In genomic region chr3:106071306-106071705, GRCh38 we compare ENCODE assay signal across 15 cellular contexts.
DNase-seq lines count a peak whose midpoint lies in the region; ATAC-seq and TF ChIP-seq lines count a peak whose summit lies in the region.
"Had no signal": no experiment of that assay in that cellular context is flagged by ENCODE, and none has a peak within 500 bp of the region (broad histone marks: within the 10 kb centered on the region; RNA-seq: fewer than 3 reads in every experiment).

No MANE protein-coding gene starts in this region.

- H3K23ac ChIP-seq in neuronal stem cell (ENCODE audit: low read depth, low read length, poor library complexity): no peak overlapping the region

- H2BK5ac ChIP-seq in neuronal stem cell (ENCODE audit: low read length): no peak overlapping the region

- no peak overlapping the region for H2BK12ac ChIP-seq in neuronal stem cell (ENCODE audit: low read length)

- H3K18ac ChIP-seq in neuronal stem cell (ENCODE audit: low read length): no peak overlapping the region

- H3K36me3 ChIP-seq in neuronal stem cell (replicated peaks in 1 of 2; ENCODE audit: control insufficient read depth in 2 of 2, insufficient read depth in 2 of 2, low read length in 2 of 2) (no peaks in the 10 kb centered on the region), colonic mucosa (no peaks in the 10 kb centered on the region)
- H3K36me3 ChIP-seq: BE2C had no signal

- no peak overlapping the region for H3K14ac ChIP-seq in neuronal stem cell (ENCODE audit: low read length)

- no peaks in the 10 kb centered on the region for H3K27me3 Mint-ChIP-seq in stimulated activated naive CD8-positive, alpha-beta T cell treated with anti-CD3 and anti-CD28 coated beads, Interleukin-15, Interleukin-2, amounts not matched to agents 100 ng/mL and 50 ng/mL, for 24 hours
- no peaks in the 10 kb centered on the region for H3K27me3 Mint-ChIP-seq in stimulated activated naive CD8-positive, alpha-beta T cell treated with anti-CD3 and anti-CD28 coated beads, Interleukin-15, amount 100 ng/mL, for 72 hours
- H3K27me3 Mint-ChIP-seq in mesothelial cell of epicardium (ENCODE audit: low read depth): no peaks in the 10 kb centered on the region
- H3K27me3 Mint-ChIP-seq: CD4-positive, CD25-positive, alpha-beta regulatory T cell had no signal

- no peak overlapping the region for H2BK15ac ChIP-seq in neuronal stem cell (ENCODE audit: low read length)

- H3K27ac Mint-ChIP-seq in stimulated activated naive CD8-positive, alpha-beta T cell treated with anti-CD3 and anti-CD28 coated beads, Interleukin-15, Interleukin-2, amounts not matched to agents 100 ng/mL and 50 ng/mL, for 24 hours: peak overlapping the region; percentile 12
- no peak overlapping the region for H3K27ac Mint-ChIP-seq in stimulated activated naive CD8-positive, alpha-beta T cell treated with anti-CD3 and anti-CD28 coated beads, Interleukin-15, amount 100 ng/mL, for 72 hours
- peak overlapping the region; percentile 33 for H3K27ac Mint-ChIP-seq in mesothelial cell of epicardium
- H3K27ac Mint-ChIP-seq: GM23338 had no signal

- no peak overlapping the region for H4K91ac ChIP-seq in neuronal stem cell (ENCODE audit: low read depth, low read length, poor library complexity)

- no peak for ATAC-seq in stimulated activated naive CD8-positive, alpha-beta T cell treated with anti-CD3 and anti-CD28 coated beads, Interleukin-15, amount 100 ng/mL, for 72 hours
- ATAC-seq: GM23338 had no signal

- H3K4me1 Mint-ChIP-seq in stimulated activated naive CD8-positive, alpha-beta T cell treated with anti-CD3 and anti-CD28 coated beads, Interleukin-15, Interleukin-2, amounts not matched to agents 100 ng/mL and 50 ng/mL, for 24 hours (ENCODE audit: low read depth): peaks cover 25% of the 10 kb centered on the region
- peaks cover 22% of the 10 kb centered on the region for H3K4me1 Mint-ChIP-seq in stimulated activated naive CD8-positive, alpha-beta T cell treated with anti-CD3 and anti-CD28 coated beads, Interleukin-15, amount 100 ng/mL, for 72 hours
- no peaks in the 10 kb centered on the region for H3K4me1 Mint-ChIP-seq in mesothelial cell of epicardium
- H3K4me1 Mint-ChIP-seq: GM23338 had no signal

- WGBS in neuronal stem cell (ENCODE audit: extremely low coverage in 2 of 2, insufficient read length in 2 of 2, insufficient replicate concordance in 1 of 2), 2 donors: no CpG with 5 or more reads among the region's 4 CpGs

- H3K4me3 ChIP-seq in neuronal stem cell (ENCODE audit: low read length in 2 of 2) (no peak overlapping the region), colonic mucosa (no peak overlapping the region)
- H3K4me3 ChIP-seq: GM23338 had no signal

- H3K4me2 ChIP-seq in neuronal stem cell (ENCODE audit: insufficient read depth, low read length, poor library complexity, severe bottlenecking): no peak overlapping the region
- H3K4me2 ChIP-seq: GM23338 had no signal

- H3K9me3 ChIP-seq in neuronal stem cell (replicated peaks in 1 of 2; ENCODE audit: control insufficient read depth in 2 of 2, insufficient read depth in 1 of 2, low read depth in 1 of 2, low read length in 2 of 2) (no peaks in the 10 kb centered on the region), colonic mucosa (no peaks in the 10 kb centered on the region)
- H3K9me3 ChIP-seq: BE2C, Caco-2 had no signal

- H3K4me1 ChIP-seq in neuronal stem cell (ENCODE audit: control insufficient read depth in 2 of 2, insufficient read depth in 1 of 2, low read depth in 1 of 2, low read length in 2 of 2): no peaks in the 10 kb centered on the region
- no peaks in the 10 kb centered on the region for H3K4me1 ChIP-seq in colonic mucosa
- H3K4me1 ChIP-seq: Caco-2 had no signal

- H2AFZ ChIP-seq in neuronal stem cell (ENCODE audit: low read length): no peak overlapping the region
- H2AFZ ChIP-seq: GM23338 had no signal

- peaks cover 8% of the 10 kb centered on the region for H3K9me3 Mint-ChIP-seq in stimulated activated naive CD8-positive, alpha-beta T cell treated with anti-CD3 and anti-CD28 coated beads, Interleukin-15, Interleukin-2, amounts not matched to agents 100 ng/mL and 50 ng/mL, for 24 hours
- peaks cover under 1 to 7% of the 10 kb centered on the region in 2 donors for H3K9me3 Mint-ChIP-seq in stimulated activated naive CD8-positive, alpha-beta T cell treated with anti-CD3 and anti-CD28 coated beads, Interleukin-15, amount 100 ng/mL, for 72 hours
- H3K9me3 Mint-ChIP-seq in mesothelial cell of epicardium: peaks cover 19% of the 10 kb centered on the region
- H3K9me3 Mint-ChIP-seq: CD8-positive, alpha-beta memory T cell had no signal

- H2BK120ac ChIP-seq in neuronal stem cell (ENCODE audit: low read depth, low read length): no peak overlapping the region

- H3K36me3 Mint-ChIP-seq in stimulated activated naive CD8-positive, alpha-beta T cell treated with anti-CD3 and anti-CD28 coated beads, Interleukin-15, Interleukin-2, amounts not matched to agents 100 ng/mL and 50 ng/mL, for 24 hours (ENCODE audit: low read depth): no peaks in the 10 kb centered on the region
- peaks cover 9% of the 10 kb centered on the region for H3K36me3 Mint-ChIP-seq in mesothelial cell of epicardium

- TF ChIP-seq CTCF in mesothelial cell of epicardium (IDR thresholded peaks at IDR 0.05; ENCODE audit: unreplicated experiment): no peak
- no peak for TF ChIP-seq CTCF in colonic mucosa (IDR thresholded peaks at IDR 0.05)

- H3K4ac ChIP-seq in neuronal stem cell (ENCODE audit: low read length): no peak overlapping the region

- H3K27ac ChIP-seq in neuronal stem cell (replicated peaks; ENCODE audit: low read length) (no peak overlapping the region), colonic mucosa (no peak overlapping the region)

- H3K27me3 ChIP-seq in neuronal stem cell (ENCODE audit: control insufficient read depth in 3 of 3, insufficient read depth in 3 of 3, low read depth in 1 of 3, low read length in 3 of 3): no peaks in the 10 kb centered on the region
- no peaks in the 10 kb centered on the region for H3K27me3 ChIP-seq in colonic mucosa
- H3K27me3 ChIP-seq: BE2C had no signal

- no peak for DNase-seq in stimulated activated naive CD8-positive, alpha-beta T cell treated with anti-CD3 and anti-CD28 coated beads, Interleukin-15, amount 100 ng/mL, for 72 hours
- peak; percentile 16 for DNase-seq in RPMI7951 (ENCODE audit: low read depth)
- no peak for DNase-seq in mesothelial cell of epicardium (ENCODE audit: low spot score in 2 of 2, unreplicated experiment in 2 of 2)
- no peak for DNase-seq in putamen (ENCODE audit: low spot score)
- DNase-seq in neuronal stem cell (ENCODE audit: low spot score): no peak
- no peak for DNase-seq in colonic mucosa
- DNase-seq: ACHN; BE2C; C1 segment of cervical spinal cord; Caco-2; CD4-positive, CD25-positive, alpha-beta regulatory T cell; CD8-positive, alpha-beta memory T cell; HCEC 1CT had no signal

- intact Hi-C loops in colonic mucosa (cut with DNase I): no loop called here

- no peak overlapping the region for H2AK5ac ChIP-seq in neuronal stem cell (ENCODE audit: low read depth, low read length)

- H3K9ac ChIP-seq in neuronal stem cell (ENCODE audit: low read depth, low read length, poor library complexity) (no peak overlapping the region), colonic mucosa (ENCODE audit: low read depth in 2 of 2, low read length in 2 of 2) (no peak overlapping the region)

- H3K79me1 ChIP-seq in neuronal stem cell (ENCODE audit: low read depth, low read length): no peaks in the 10 kb centered on the region

- H3K4me3 Mint-ChIP-seq in stimulated activated naive CD8-positive, alpha-beta T cell treated with anti-CD3 and anti-CD28 coated beads, Interleukin-15, Interleukin-2, amounts not matched to agents 100 ng/mL and 50 ng/mL, for 24 hours: no peak overlapping the region
- no peak overlapping the region for H3K4me3 Mint-ChIP-seq in stimulated activated naive CD8-positive, alpha-beta T cell treated with anti-CD3 and anti-CD28 coated beads, Interleukin-15, amount 100 ng/mL, for 72 hours
- no peak overlapping the region for H3K4me3 Mint-ChIP-seq in mesothelial cell of epicardium
- H3K4me3 Mint-ChIP-seq: CD4-positive, CD25-positive, alpha-beta regulatory T cell; CD8-positive, alpha-beta memory T cell; GM23338 had no signal

- H4K8ac ChIP-seq in neuronal stem cell (ENCODE audit: low read depth, low read length): no peak overlapping the region

Comparison
In these comparisons a context has a peak if more than half of its experiments do, and no peak if none do; other contexts are left out.
1. H3K27ac Mint-ChIP-seq: peak in stimulated activated naive CD8-positive, alpha-beta T cell treated with anti-CD3 and anti-CD28 coated beads, Interleukin-15, Interleukin-2, amounts not matched to agents 100 ng/mL and 50 ng/mL, for 24 hours (single experiment) and mesothelial cell of epicardium (single experiment); none in stimulated activated naive CD8-positive, alpha-beta T cell treated with anti-CD3 and anti-CD28 coated beads, Interleukin-15, amount 100 ng/mL, for 72 hours (0 of 2).